1 cellular context compared by ENCODE assay signal in the genomic region with DNA sequence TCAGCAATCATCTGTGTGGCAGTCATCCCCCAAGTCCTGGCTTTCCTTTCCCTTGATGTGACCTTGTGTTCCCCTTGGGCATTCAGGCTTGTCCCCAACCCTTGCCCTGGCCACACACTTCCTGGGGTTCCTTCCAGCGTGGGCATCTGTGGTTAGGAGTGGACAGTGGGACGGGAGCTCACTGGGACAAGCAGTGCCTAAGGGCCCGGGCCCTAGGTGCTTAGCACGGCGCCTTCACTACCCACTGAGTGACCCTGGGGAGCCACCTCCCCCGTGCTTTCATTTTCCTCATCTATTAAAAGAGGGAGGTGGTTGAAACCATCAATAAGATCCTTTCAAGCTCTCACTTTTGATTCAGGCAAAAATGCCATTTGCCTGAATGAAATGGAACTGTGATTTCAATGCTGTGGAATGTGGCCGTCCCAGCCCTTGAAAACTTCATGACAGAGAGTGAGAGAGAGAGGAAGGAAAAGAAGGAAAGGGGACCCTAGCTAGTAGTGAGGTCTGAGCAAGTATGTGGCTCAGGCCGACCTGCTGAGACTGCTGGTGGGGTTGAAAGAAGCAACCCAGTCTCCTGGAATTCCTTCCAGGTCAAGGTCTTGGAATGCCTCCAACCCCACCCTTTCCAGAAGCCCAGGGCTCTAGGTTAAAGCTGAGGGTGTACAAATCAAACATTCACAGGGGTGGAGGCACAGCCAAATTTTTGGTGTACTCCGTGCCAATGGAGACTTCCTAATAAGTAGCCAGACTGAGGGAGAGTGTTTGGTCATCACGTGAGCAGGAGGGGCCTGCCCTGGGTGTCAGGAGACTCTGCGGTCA.
TF ChIP-seq lines count a peak whose summit lies in the region.

No MANE protein-coding gene starts in this region.

TF ChIP-seq in HepG2, 621 proteins besides CTCF, POLR2A, EP300 and RAD21 (continued from another document):
- TF ChIP-seq, protein P1, sequence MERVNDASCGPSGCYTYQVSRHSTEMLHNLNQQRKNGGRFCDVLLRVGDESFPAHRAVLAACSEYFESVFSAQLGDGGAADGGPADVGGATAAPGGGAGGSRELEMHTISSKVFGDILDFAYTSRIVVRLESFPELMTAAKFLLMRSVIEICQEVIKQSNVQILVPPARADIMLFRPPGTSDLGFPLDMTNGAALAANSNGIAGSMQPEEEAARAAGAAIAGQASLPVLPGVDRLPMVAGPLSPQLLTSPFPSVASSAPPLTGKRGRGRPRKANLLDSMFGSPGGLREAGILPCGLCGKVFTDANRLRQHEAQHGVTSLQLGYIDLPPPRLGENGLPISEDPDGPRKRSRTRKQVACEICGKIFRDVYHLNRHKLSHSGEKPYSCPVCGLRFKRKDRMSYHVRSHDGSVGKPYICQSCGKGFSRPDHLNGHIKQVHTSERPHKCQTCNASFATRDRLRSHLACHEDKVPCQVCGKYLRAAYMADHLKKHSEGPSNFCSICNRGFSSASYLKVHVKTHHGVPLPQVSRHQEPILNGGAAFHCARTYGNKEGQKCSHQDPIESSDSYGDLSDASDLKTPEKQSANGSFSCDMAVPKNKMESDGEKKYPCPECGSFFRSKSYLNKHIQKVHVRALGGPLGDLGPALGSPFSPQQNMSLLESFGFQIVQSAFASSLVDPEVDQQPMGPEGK (CRISPR knock-in tag; IDR thresholded peaks at IDR 0.05), result no peak
- no peak for TF ChIP-seq SMC3 (IDR thresholded peaks at IDR 0.05; ENCODE audit: low read length)
- TF ChIP-seq, protein P2, sequence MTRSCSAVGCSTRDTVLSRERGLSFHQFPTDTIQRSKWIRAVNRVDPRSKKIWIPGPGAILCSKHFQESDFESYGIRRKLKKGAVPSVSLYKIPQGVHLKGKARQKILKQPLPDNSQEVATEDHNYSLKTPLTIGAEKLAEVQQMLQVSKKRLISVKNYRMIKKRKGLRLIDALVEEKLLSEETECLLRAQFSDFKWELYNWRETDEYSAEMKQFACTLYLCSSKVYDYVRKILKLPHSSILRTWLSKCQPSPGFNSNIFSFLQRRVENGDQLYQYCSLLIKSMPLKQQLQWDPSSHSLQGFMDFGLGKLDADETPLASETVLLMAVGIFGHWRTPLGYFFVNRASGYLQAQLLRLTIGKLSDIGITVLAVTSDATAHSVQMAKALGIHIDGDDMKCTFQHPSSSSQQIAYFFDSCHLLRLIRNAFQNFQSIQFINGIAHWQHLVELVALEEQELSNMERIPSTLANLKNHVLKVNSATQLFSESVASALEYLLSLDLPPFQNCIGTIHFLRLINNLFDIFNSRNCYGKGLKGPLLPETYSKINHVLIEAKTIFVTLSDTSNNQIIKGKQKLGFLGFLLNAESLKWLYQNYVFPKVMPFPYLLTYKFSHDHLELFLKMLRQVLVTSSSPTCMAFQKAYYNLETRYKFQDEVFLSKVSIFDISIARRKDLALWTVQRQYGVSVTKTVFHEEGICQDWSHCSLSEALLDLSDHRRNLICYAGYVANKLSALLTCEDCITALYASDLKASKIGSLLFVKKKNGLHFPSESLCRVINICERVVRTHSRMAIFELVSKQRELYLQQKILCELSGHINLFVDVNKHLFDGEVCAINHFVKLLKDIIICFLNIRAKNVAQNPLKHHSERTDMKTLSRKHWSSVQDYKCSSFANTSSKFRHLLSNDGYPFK (CRISPR knock-in tag; IDR thresholded peaks at IDR 0.05; ENCODE audit: borderline replicate concordance), result no peak
- TF ChIP-seq, protein P3, sequence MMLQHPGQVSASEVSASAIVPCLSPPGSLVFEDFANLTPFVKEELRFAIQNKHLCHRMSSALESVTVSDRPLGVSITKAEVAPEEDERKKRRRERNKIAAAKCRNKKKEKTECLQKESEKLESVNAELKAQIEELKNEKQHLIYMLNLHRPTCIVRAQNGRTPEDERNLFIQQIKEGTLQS (CRISPR knock-in tag; IDR thresholded peaks at IDR 0.05), result no peak
- no peak for TF ChIP-seq RELA (CRISPR knock-in tag; IDR thresholded peaks at IDR 0.05)
- no peak for TF ChIP-seq SP2 (CRISPR knock-in tag; IDR thresholded peaks at IDR 0.05)
